17 cellular contexts compared by ENCODE assay signal in genomic region chr12:12941450-12942350, GRCh38. TPM values are rescaled to one million over a fixed set of nuclear protein-coding genes. Genes with fewer than 3 reads are reported as not detected.
"Had no signal": no experiment of that assay in that cellular context is flagged by ENCODE, and none has a peak within 500 bp of the region (broad histone marks: within the 10 kb centered on the region; RNA-seq: fewer than 3 reads in every experiment).

No MANE protein-coding gene starts in this region.

- DNase-seq: activated CD4-positive, alpha-beta memory T cell treated with anti-CD3 and anti-CD28 coated beads, Interleukin-2, amount 10 ng/mL, durations not matched to agents 7 days and 5 days; activated CD4-positive, alpha-beta T cell treated with anti-CD3 and anti-CD28 coated beads for 36 hours; activated naive CD4-positive, alpha-beta T cell treated with anti-CD3 and anti-CD28 coated beads for 36 hours; caudate nucleus; effector CD4-positive, alpha-beta T cell; hypothalamus; left colon; midbrain; posterior cingulate gyrus; T-helper 9 cell; transverse colon had no signal

- ATAC-seq: activated CD4-positive, alpha-beta T cell treated with anti-CD3 and anti-CD28 coated beads for 36 hours; left colon had no signal

- H3K4me1 ChIP-seq: adrenal gland, transverse colon had no signal

- H3K27ac ChIP-seq: adrenal gland, coronary artery, transverse colon, VCaP had no signal

- H3K27me3 ChIP-seq: adrenal gland, transverse colon had no signal

- H3K4me3 ChIP-seq: adrenal gland, coronary artery, lung, transverse colon had no signal

- H3K9me3 ChIP-seq: adrenal gland, transverse colon had no signal

- H3K36me3 ChIP-seq: adrenal gland, transverse colon had no signal

RNA-seq across cellular contexts. Expression of gene GPRC5D, which starts 10.3 kb away (rescaled TPM):
- total RNA-seq: activated CD4-positive, alpha-beta T cell treated with anti-CD3 and anti-CD28 coated beads for 36 hours; activated naive CD4-positive, alpha-beta T cell treated with anti-CD3 and anti-CD28 coated beads for 36 hours; adrenal gland; endothelial cell of umbilical vein; glomerular endothelial cell; lung had no signal
- polyA plus RNA-seq: endothelial cell of umbilical vein had no signal
